ENCODE assay signal across 6 cellular contexts in the genomic region with DNA sequence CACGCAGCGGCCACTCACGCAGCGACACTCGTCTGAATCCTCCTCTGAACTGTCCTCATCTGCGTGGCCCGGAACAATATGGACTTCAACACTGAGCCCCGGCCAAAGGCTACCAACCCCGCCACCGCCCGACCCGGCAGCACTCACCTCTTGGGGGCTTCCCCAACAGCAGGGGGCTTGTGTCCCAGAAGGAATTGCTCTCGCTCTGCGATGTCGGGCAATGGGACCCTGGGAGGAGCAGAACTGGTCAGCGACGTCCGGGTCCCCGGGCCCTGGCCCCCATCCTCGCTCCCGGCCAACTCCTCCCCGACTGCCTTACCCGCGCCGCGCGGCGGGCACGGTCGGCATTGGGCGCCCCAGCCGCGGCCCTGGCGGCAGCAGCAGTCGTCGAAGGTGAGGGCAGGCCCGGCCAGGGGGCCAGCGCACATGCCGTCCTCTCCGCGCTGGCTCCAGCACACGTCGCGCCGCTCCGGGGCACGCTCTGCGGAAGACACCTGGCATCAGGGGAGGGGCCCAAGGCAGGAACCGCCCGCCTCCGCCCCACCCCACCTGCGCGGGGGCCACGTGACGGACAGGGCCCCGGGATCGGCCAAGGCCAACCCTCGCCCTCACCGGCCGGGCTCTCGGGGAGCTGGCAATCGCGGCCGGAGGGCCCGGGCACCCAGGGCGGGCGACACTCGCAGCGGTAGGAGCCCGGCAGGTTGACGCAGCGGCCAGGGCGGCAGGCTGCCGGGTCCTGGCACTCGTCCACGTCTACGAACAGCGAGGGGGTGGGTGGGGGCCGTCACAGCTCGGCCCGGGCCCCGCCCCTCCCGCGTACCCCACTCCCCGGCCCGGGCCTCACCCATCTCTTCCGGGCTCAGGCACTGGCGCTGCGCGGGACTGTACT. TPM values are rescaled to one million over a fixed set of nuclear protein-coding genes. Genes with fewer than 3 reads are reported as not detected.
DNase-seq lines count a peak whose midpoint lies in the region; ATAC-seq, FAIRE-seq and TF ChIP-seq lines count a peak whose summit lies in the region.

No MANE protein-coding gene starts in this region.

- peaks cover 65% of the 10 kb centered on the region for H3K36me3 ChIP-seq in osteoblast (ENCODE audit: insufficient read depth, low read length)

- peaks cover 9% of the 10 kb centered on the region for H3K4me1 ChIP-seq in osteoblast (ENCODE audit: insufficient read depth, low read length)

- no peak overlapping the region for H2AFZ ChIP-seq in osteoblast (ENCODE audit: low read length)

- no peak for FAIRE-seq in GM19239 (lab: Jason Lieb, UNC)

- H3K4me3 ChIP-seq in cardiac fibroblast (replicated peaks in 1 of 2; ENCODE audit: low read depth in 2 of 2, low read length in 2 of 2), result peak overlapping the region; percentile 45 to 61
- H3K4me3 ChIP-seq in osteoblast (ENCODE audit: insufficient read depth, low read length), result peak overlapping the region; percentile 66

- H3K9me3 ChIP-seq in osteoblast (ENCODE audit: low read depth, low read length), result no peaks in the 10 kb centered on the region

- H3K27me3 ChIP-seq in osteoblast (ENCODE audit: insufficient read depth, low read length), result no peaks in the 10 kb centered on the region

- no peak overlapping the region for H3K27ac ChIP-seq in osteoblast (ENCODE audit: low read depth, low read length)

- DNase-seq in GM19239 (ENCODE audit: insufficient read length, low spot score), result peak; percentile 94
- DNase-seq in cardiac fibroblast (ENCODE audit: low read depth in 2 of 2), result no peak
- peak; percentile 90 for DNase-seq in osteoblast (ENCODE audit: insufficient read length, low spot score, missing footprints)
- DNase-seq in NCI-H524 treated with DMSO at 0.1 percent for 48 hours (lab: John Stamatoyannopoulos, UW), result no peak
- no peak for DNase-seq in NOMO-1 treated with DMSO at 0.1 percent for 48 hours (lab: John Stamatoyannopoulos, UW; ENCODE audit: unreplicated experiment)

- peak overlapping the region; percentile 74 for H3K4me2 ChIP-seq in osteoblast (ENCODE audit: insufficient read depth, low read length)

- no peaks in the 10 kb centered on the region for H3K79me2 ChIP-seq in osteoblast (ENCODE audit: insufficient read depth, low read length)

- H4K20me1 ChIP-seq in osteoblast (ENCODE audit: insufficient read depth, low read length), result peaks cover 23% of the 10 kb centered on the region

- no peak for TF ChIP-seq CTCF in cardiac fibroblast (IDR thresholded peaks at IDR 0.05; ENCODE audit: low read depth, low read length)
- no peak for TF ChIP-seq CTCF in osteoblast (IDR thresholded peaks at IDR 0.05; ENCODE audit: extremely low read depth, low read depth, low read length)

- ATAC-seq in HG03457 (IDR thresholded peaks at IDR 0.05; ENCODE audit: unreplicated experiment), result peak; percentile 27

RNA-seq across cellular contexts. Expression of a gene that starts 14.8 kb away (rescaled TPM):
- total RNA-seq in osteoblast, result 109 and 115 TPM in 2 replicates

RNA-seq across cellular contexts. Expression of a gene that starts 18.5 kb away (rescaled TPM):
- total RNA-seq in osteoblast, result 40.7 and 41.6 TPM in 2 replicates

RNA-seq across cellular contexts. Expression of a gene that starts 30.6 kb away (rescaled TPM):
- total RNA-seq in osteoblast, result 37.1 and 42.3 TPM in 2 replicates

RNA-seq across cellular contexts. Expression of a gene that starts 32.7 kb away (rescaled TPM):
- total RNA-seq in osteoblast, result 31.5 and 36.2 TPM in 2 replicates

RNA-seq across cellular contexts. Expression of a gene that starts 36.2 kb away (rescaled TPM):
- 43.9 and 58.6 TPM in 2 replicates for total RNA-seq in osteoblast

Comparison
In these comparisons a context has a peak if more than half of its experiments do, and no peak if none do; other contexts are left out.
1. DNase-seq: peak in GM19239 (single experiment) and osteoblast (single experiment); none in cardiac fibroblast (0 of 2), NCI-H524 treated with DMSO at 0.1 percent for 48 hours (single experiment) and NOMO-1 treated with DMSO at 0.1 percent for 48 hours (single experiment).